1 cellular context compared by ENCODE assay signal in genomic region chr7:135239263-135239662, GRCh38.
TF ChIP-seq lines count a peak whose summit lies in the region.

No MANE protein-coding gene starts in this region.

TF ChIP-seq in GM23338, 12 proteins besides CTCF, POLR2A, EP300 and RAD21 (continued from another document):
- TF ChIP-seq REST (IDR thresholded peaks at IDR 0.05; ENCODE audit: unreplicated experiment): no peak
- no peak for TF ChIP-seq ZNF331 (CRISPR knock-in tag; IDR thresholded peaks at IDR 0.05; ENCODE audit: low read depth)
- TF ChIP-seq EZH2phosphoT487 (IDR thresholded peaks at IDR 0.05; ENCODE audit: unreplicated experiment): no peak
- TF ChIP-seq EZH2 (IDR thresholded peaks at IDR 0.05; ENCODE audit: low read depth, unreplicated experiment): no peak
- no peak for TF ChIP-seq JUNB (IDR thresholded peaks at IDR 0.05; ENCODE audit: unreplicated experiment)
- no peak for TF ChIP-seq NANOG (IDR thresholded peaks at IDR 0.05; ENCODE audit: borderline replicate concordance)
- TF ChIP-seq, protein P1, sequence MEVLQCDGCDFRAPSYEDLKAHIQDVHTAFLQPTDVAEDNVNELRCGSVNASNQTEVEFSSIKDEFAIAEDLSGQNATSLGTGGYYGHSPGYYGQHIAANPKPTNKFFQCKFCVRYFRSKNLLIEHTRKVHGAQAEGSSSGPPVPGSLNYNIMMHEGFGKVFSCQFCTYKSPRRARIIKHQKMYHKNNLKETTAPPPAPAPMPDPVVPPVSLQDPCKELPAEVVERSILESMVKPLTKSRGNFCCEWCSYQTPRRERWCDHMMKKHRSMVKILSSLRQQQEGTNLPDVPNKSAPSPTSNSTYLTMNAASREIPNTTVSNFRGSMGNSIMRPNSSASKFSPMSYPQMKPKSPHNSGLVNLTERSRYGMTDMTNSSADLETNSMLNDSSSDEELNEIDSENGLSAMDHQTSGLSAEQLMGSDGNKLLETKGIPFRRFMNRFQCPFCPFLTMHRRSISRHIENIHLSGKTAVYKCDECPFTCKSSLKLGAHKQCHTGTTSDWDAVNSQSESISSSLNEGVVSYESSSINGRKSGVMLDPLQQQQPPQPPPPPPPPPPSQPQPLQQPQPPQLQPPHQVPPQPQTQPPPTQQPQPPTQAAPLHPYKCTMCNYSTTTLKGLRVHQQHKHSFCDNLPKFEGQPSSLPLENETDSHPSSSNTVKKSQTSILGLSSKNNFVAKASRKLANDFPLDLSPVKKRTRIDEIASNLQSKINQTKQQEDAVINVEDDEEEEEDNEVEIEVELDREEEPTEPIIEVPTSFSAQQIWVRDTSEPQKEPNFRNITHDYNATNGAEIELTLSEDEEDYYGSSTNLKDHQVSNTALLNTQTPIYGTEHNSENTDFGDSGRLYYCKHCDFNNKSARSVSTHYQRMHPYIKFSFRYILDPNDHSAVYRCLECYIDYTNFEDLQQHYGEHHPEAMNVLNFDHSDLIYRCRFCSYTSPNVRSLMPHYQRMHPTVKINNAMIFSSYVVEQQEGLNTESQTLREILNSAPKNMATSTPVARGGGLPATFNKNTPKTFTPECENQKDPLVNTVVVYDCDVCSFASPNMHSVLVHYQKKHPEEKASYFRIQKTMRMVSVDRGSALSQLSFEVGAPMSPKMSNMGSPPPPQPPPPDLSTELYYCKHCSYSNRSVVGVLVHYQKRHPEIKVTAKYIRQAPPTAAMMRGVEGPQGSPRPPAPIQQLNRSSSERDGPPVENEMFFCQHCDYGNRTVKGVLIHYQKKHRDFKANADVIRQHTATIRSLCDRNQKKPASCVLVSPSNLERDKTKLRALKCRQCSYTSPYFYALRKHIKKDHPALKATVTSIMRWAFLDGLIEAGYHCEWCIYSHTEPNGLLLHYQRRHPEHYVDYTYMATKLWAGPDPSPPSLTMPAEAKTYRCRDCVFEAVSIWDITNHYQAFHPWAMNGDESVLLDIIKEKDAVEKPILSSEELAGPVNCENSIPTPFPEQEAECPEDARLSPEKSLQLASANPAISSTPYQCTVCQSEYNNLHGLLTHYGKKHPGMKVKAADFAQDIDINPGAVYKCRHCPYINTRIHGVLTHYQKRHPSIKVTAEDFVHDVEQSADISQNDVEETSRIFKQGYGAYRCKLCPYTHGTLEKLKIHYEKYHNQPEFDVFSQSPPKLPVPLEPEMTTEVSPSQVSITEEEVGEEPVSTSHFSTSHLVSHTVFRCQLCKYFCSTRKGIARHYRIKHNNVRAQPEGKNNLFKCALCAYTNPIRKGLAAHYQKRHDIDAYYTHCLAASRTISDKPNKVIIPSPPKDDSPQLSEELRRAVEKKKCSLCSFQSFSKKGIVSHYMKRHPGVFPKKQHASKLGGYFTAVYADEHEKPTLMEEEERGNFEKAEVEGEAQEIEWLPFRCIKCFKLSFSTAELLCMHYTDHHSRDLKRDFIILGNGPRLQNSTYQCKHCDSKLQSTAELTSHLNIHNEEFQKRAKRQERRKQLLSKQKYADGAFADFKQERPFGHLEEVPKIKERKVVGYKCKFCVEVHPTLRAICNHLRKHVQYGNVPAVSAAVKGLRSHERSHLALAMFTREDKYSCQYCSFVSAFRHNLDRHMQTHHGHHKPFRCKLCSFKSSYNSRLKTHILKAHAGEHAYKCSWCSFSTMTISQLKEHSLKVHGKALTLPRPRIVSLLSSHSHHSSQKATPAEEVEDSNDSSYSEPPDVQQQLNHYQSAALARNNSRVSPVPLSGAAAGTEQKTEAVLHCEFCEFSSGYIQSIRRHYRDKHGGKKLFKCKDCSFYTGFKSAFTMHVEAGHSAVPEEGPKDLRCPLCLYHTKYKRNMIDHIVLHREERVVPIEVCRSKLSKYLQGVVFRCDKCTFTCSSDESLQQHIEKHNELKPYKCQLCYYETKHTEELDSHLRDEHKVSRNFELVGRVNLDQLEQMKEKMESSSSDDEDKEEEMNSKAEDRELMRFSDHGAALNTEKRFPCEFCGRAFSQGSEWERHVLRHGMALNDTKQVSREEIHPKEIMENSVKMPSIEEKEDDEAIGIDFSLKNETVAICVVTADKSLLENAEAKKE (CRISPR knock-in tag; IDR thresholded peaks at IDR 0.05): no peak
